1 cellular context compared by ENCODE assay signal in the genomic region with DNA sequence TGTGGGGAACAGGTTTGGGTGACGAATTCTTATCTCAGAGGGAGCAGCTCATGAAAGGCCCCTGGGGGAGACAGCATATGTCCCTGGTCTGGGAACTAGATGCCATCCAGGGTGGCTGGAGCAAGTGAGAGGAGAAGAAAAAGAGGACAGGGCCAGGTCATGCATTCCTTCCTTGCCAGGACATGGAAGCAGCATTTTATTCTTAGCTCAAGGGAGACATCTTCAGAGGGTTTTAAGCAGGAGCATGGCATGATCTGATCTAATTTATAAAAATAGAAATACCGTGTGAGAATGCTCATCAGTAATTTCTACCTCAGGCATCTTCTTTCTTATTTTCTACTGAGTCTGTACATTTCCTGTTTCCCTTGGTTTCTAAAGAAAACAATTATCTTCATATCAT.
TF ChIP-seq lines count a peak whose summit lies in the region.

No MANE protein-coding gene starts in this region.

TF ChIP-seq in WTC11, 78 proteins besides CTCF, POLR2A, EP300 and RAD21 (continued from another document):
- TF ChIP-seq, protein P1, sequence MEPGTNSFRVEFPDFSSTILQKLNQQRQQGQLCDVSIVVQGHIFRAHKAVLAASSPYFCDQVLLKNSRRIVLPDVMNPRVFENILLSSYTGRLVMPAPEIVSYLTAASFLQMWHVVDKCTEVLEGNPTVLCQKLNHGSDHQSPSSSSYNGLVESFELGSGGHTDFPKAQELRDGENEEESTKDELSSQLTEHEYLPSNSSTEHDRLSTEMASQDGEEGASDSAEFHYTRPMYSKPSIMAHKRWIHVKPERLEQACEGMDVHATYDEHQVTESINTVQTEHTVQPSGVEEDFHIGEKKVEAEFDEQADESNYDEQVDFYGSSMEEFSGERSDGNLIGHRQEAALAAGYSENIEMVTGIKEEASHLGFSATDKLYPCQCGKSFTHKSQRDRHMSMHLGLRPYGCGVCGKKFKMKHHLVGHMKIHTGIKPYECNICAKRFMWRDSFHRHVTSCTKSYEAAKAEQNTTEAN (CRISPR knock-in tag; IDR thresholded peaks at IDR 0.05): no peak
- TF ChIP-seq ESRRA (CRISPR knock-in tag; IDR thresholded peaks at IDR 0.05; ENCODE audit: borderline replicate concordance) (no peak), NFATC4 (CRISPR knock-in tag; IDR thresholded peaks at IDR 0.05) (no peak), ZNF138 (CRISPR knock-in tag; conservative IDR thresholded peaks at IDR 0.05) (no peak), ZNF219 (CRISPR knock-in tag; IDR thresholded peaks at IDR 0.05; ENCODE audit: borderline replicate concordance) (no peak), TCF7 (CRISPR knock-in tag; IDR thresholded peaks at IDR 0.05; ENCODE audit: low read depth) (no peak), ZNF317 (CRISPR knock-in tag; IDR thresholded peaks at IDR 0.05; ENCODE audit: borderline replicate concordance, low read depth) (no peak), NR2C2 (CRISPR knock-in tag; IDR thresholded peaks at IDR 0.05) (no peak), CREB1 (CRISPR knock-in tag; IDR thresholded peaks at IDR 0.05) (no peak), MXD4 (CRISPR knock-in tag; IDR thresholded peaks at IDR 0.05; ENCODE audit: borderline replicate concordance) (no peak)
- TF ChIP-seq, protein P2, sequence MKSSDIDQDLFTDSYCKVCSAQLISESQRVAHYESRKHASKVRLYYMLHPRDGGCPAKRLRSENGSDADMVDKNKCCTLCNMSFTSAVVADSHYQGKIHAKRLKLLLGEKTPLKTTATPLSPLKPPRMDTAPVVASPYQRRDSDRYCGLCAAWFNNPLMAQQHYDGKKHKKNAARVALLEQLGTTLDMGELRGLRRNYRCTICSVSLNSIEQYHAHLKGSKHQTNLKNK (CRISPR knock-in tag; IDR thresholded peaks at IDR 0.05): no peak
- TF ChIP-seq, protein P3, sequence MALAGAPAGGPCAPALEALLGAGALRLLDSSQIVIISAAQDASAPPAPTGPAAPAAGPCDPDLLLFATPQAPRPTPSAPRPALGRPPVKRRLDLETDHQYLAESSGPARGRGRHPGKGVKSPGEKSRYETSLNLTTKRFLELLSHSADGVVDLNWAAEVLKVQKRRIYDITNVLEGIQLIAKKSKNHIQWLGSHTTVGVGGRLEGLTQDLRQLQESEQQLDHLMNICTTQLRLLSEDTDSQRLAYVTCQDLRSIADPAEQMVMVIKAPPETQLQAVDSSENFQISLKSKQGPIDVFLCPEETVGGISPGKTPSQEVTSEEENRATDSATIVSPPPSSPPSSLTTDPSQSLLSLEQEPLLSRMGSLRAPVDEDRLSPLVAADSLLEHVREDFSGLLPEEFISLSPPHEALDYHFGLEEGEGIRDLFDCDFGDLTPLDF (CRISPR knock-in tag; IDR thresholded peaks at IDR 0.05): no peak
- TF ChIP-seq, protein P4, sequence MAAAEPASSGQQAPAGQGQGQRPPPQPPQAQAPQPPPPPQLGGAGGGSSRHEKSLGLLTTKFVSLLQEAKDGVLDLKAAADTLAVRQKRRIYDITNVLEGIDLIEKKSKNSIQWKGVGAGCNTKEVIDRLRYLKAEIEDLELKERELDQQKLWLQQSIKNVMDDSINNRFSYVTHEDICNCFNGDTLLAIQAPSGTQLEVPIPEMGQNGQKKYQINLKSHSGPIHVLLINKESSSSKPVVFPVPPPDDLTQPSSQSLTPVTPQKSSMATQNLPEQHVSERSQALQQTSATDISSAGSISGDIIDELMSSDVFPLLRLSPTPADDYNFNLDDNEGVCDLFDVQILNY (CRISPR knock-in tag; IDR thresholded peaks at IDR 0.05): no peak
